ENCODE assay signal across 26 cellular contexts in genomic region chr21:44512496-44513388, GRCh38. TPM values are rescaled to one million over a fixed set of nuclear protein-coding genes. Genes with fewer than 3 reads are reported as not detected.
"Had no signal": no experiment of that assay in that cellular context is flagged by ENCODE, and none has a peak within 500 bp of the region (broad histone marks: within the 10 kb centered on the region; RNA-seq: fewer than 3 reads in every experiment).

No MANE protein-coding gene starts in this region.

- H3K27ac Mint-ChIP-seq: activated B cell treated with CpG ODN at 0.5 μM for 24 hours; activated CD4-positive, alpha-beta memory T cell treated with anti-CD3 and anti-CD28 coated beads for 36 hours; activated CD4-positive, alpha-beta T cell treated with anti-CD3 and anti-CD28 coated beads, Interleukin-2, amount 10 ng/mL, durations not matched to agents 7 days and 5 days; activated naive CD4-positive, alpha-beta T cell treated with anti-CD3 and anti-CD28 coated beads, Interleukin-2, amount 50 U/mL, for 72 hours; activated naive CD8-positive, alpha-beta T cell treated with anti-CD3 and anti-CD28 coated beads, Interleukin-2, amount 50 U/mL, for 24 hours; T-helper 2 cell treated with Interferon-gamma antibody and Interleukin-4, amounts not matched to agents 5 μg/mL and 100 μg/mL, for 36 hours had no signal

- H3K4me1 ChIP-seq: ascending aorta had no signal

- H3K9me3 ChIP-seq: ascending aorta, body of pancreas had no signal

- H3K4me3 Mint-ChIP-seq: activated B cell treated with CpG ODN at 0.5 μM for 24 hours; activated CD4-positive, alpha-beta memory T cell treated with anti-CD3 and anti-CD28 coated beads for 36 hours; activated CD4-positive, alpha-beta T cell treated with anti-CD3 and anti-CD28 coated beads, Interleukin-2, amount 10 ng/mL, durations not matched to agents 7 days and 5 days; activated naive CD8-positive, alpha-beta T cell treated with anti-CD3 and anti-CD28 coated beads, Interleukin-2, amount 50 U/mL, for 24 hours; activated T-cell treated with anti-CD3 and anti-CD28 coated beads, Interleukin-2, amount 50 U/mL, for 4 hours; T-helper 2 cell treated with Interferon-gamma antibody and Interleukin-4, amounts not matched to agents 5 μg/mL and 100 μg/mL, for 36 hours had no signal

- H3K36me3 ChIP-seq: ascending aorta had no signal

- H3K4me1 Mint-ChIP-seq: activated CD4-positive, alpha-beta T cell treated with anti-CD3 and anti-CD28 coated beads, Interleukin-2, amount 10 ng/mL, durations not matched to agents 7 days and 5 days; activated naive CD8-positive, alpha-beta T cell treated with anti-CD3 and anti-CD28 coated beads, Interleukin-2, amount 50 U/mL, for 24 hours had no signal

- DNase-seq: activated B cell treated with CpG ODN at 0.5 μM for 24 hours; activated CD4-positive, alpha-beta memory T cell treated with anti-CD3 and anti-CD28 coated beads for 36 hours; activated CD4-positive, alpha-beta T cell treated with anti-CD3 and anti-CD28 coated beads, Interleukin-2, amount 10 ng/mL, durations not matched to agents 7 days and 5 days; activated CD8-positive, alpha-beta memory T cell treated with anti-CD3 and anti-CD28 coated beads for 24 hours; activated effector memory CD4-positive, alpha-beta T cell treated with anti-CD3 and anti-CD28 coated beads, Interleukin-2, amount 50 U/mL, for 16 hours; activated naive CD4-positive, alpha-beta T cell treated with Interleukin-2 at 50 U/mL for 16 hours; activated naive CD8-positive, alpha-beta T cell treated with anti-CD3 and anti-CD28 coated beads, Interleukin-2, amount 50 U/mL, for 24 hours; activated T-cell treated with anti-CD3 and anti-CD28 coated beads, Interleukin-2, amount 50 U/mL, for 4 hours; amniotic stem cell; central memory CD4-positive, alpha-beta T cell; Karpas-422; MM.1S; NCI-H1930; NCI-H2227 treated with DMSO at 0.1 percent for 48 hours; NCI-H446 treated with DMSO at 0.1 percent for 48 hours; NCI-H524 treated with DMSO at 0.1 percent for 48 hours; NCI-H748 treated with DMSO at 0.1 percent for 48 hours; T-helper 1 cell had no signal

- H3K27ac ChIP-seq: ascending aorta, body of pancreas, SK-N-MC had no signal

- H3K27me3 ChIP-seq: ascending aorta, body of pancreas had no signal

- H3K27me3 Mint-ChIP-seq: activated CD4-positive, alpha-beta memory T cell treated with anti-CD3 and anti-CD28 coated beads for 36 hours; activated CD4-positive, alpha-beta T cell treated with anti-CD3 and anti-CD28 coated beads, Interleukin-2, amount 10 ng/mL, durations not matched to agents 7 days and 5 days; activated naive CD8-positive, alpha-beta T cell treated with anti-CD3 and anti-CD28 coated beads, Interleukin-2, amount 50 U/mL, for 24 hours had no signal

- ATAC-seq: activated naive CD4-positive, alpha-beta T cell treated with anti-CD3 and anti-CD28 coated beads, Interleukin-2, amount 50 U/mL, for 72 hours; activated naive CD8-positive, alpha-beta T cell treated with anti-CD3 and anti-CD28 coated beads, Interleukin-2, amount 50 U/mL, for 24 hours; activated T-cell treated with anti-CD3 and anti-CD28 coated beads, Interleukin-2, amount 50 U/mL, for 4 hours; body of pancreas; K562; PC-3 had no signal

- H3K9me3 Mint-ChIP-seq: activated B cell treated with CpG ODN at 0.5 μM for 24 hours; activated CD4-positive, alpha-beta memory T cell treated with anti-CD3 and anti-CD28 coated beads for 36 hours; activated CD4-positive, alpha-beta T cell treated with anti-CD3 and anti-CD28 coated beads, Interleukin-2, amount 10 ng/mL, durations not matched to agents 7 days and 5 days; activated naive CD4-positive, alpha-beta T cell treated with anti-CD3 and anti-CD28 coated beads, Interleukin-2, amount 50 U/mL, for 72 hours; activated naive CD8-positive, alpha-beta T cell treated with anti-CD3 and anti-CD28 coated beads, Interleukin-2, amount 50 U/mL, for 24 hours; activated T-cell treated with anti-CD3 and anti-CD28 coated beads, Interleukin-2, amount 50 U/mL, for 4 hours; T-helper 2 cell treated with Interferon-gamma antibody and Interleukin-4, amounts not matched to agents 5 μg/mL and 100 μg/mL, for 36 hours had no signal

- H3K4me3 ChIP-seq: ascending aorta, body of pancreas, K562, SK-N-MC had no signal

- H3K36me3 Mint-ChIP-seq: activated CD4-positive, alpha-beta memory T cell treated with anti-CD3 and anti-CD28 coated beads for 36 hours; activated naive CD4-positive, alpha-beta T cell treated with anti-CD3 and anti-CD28 coated beads, Interleukin-2, amount 50 U/mL, for 72 hours had no signal

RNA-seq across cellular contexts. Expression of gene KRTAP10-1, which starts 27.3 kb away (rescaled TPM):
- total RNA-seq: activated B cell treated with CpG ODN at 0.5 μM for 24 hours; activated CD4-positive, alpha-beta memory T cell treated with anti-CD3 and anti-CD28 coated beads for 36 hours; activated CD4-positive, alpha-beta T cell treated with anti-CD3 and anti-CD28 coated beads, Interleukin-2, amount 10 ng/mL, durations not matched to agents 7 days and 5 days; activated naive CD4-positive, alpha-beta T cell treated with anti-CD3 and anti-CD28 coated beads, Interleukin-2, amount 50 U/mL, for 72 hours; activated T-cell treated with anti-CD3 and anti-CD28 coated beads, Interleukin-2, amount 50 U/mL, for 4 hours; ascending aorta; body of pancreas; bronchial epithelial cell; K562; PC-3 had no signal

RNA-seq across cellular contexts. Expression of gene KRTAP10-2, which starts 38.6 kb away (rescaled TPM):
- total RNA-seq: activated B cell treated with CpG ODN at 0.5 μM for 24 hours; activated CD4-positive, alpha-beta memory T cell treated with anti-CD3 and anti-CD28 coated beads for 36 hours; activated CD4-positive, alpha-beta T cell treated with anti-CD3 and anti-CD28 coated beads, Interleukin-2, amount 10 ng/mL, durations not matched to agents 7 days and 5 days; activated naive CD4-positive, alpha-beta T cell treated with anti-CD3 and anti-CD28 coated beads, Interleukin-2, amount 50 U/mL, for 72 hours; activated T-cell treated with anti-CD3 and anti-CD28 coated beads, Interleukin-2, amount 50 U/mL, for 4 hours; ascending aorta; body of pancreas; bronchial epithelial cell; K562; PC-3 had no signal

RNA-seq across cellular contexts. Expression of gene KRTAP10-3, which starts 45.9 kb away (rescaled TPM):
- total RNA-seq: activated B cell treated with CpG ODN at 0.5 μM for 24 hours; activated CD4-positive, alpha-beta memory T cell treated with anti-CD3 and anti-CD28 coated beads for 36 hours; activated CD4-positive, alpha-beta T cell treated with anti-CD3 and anti-CD28 coated beads, Interleukin-2, amount 10 ng/mL, durations not matched to agents 7 days and 5 days; activated naive CD4-positive, alpha-beta T cell treated with anti-CD3 and anti-CD28 coated beads, Interleukin-2, amount 50 U/mL, for 72 hours; activated T-cell treated with anti-CD3 and anti-CD28 coated beads, Interleukin-2, amount 50 U/mL, for 4 hours; ascending aorta; body of pancreas; bronchial epithelial cell; K562; PC-3 had no signal
